Comparison of ENCODE assay signal across 8 cellular contexts in the genomic region with DNA sequence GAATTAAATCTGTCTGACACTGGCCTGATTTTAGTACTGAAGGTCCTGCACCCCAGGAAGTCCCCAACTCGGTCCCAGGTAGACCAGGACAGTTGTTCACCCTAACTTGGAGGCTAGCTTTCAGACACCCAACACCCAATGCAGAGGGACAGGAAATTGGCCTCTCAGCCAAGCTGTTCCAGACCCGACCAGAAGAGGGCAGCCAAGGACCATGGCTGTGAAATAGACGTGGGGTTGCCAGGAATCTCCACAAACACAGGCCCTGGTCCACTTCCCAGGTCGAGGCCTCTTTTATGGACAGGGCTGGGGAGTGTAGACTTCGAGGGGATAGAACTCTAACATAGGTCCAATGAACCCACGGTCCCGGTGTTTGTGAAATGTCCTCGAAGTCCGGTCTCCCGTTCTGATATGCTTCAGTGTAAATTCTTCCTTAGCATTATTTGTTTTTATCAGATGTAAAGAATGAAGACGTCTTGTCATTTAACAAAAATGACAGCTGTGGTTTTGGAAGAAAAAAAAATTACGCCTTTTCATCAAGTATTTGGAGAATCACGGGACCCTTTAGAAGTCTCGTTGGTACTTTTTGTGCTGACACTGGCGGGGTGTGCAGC.
A peak's percentile ranks its signal among the peaks of the same experiment; 100 is the strongest.
DNase-seq lines count a peak whose midpoint lies in the region; ATAC-seq lines count a peak whose summit lies in the region.

No MANE protein-coding gene starts in this region.

- H2BK5ac ChIP-seq in trophoblast cell (ENCODE audit: low read depth, low read length, poor library complexity) = no peak overlapping the region

- no peak overlapping the region for H3K27ac ChIP-seq in trophoblast cell (ENCODE audit: low read depth, low read length)

- H3K4ac ChIP-seq in trophoblast cell (ENCODE audit: low read depth, low read length) = no peak overlapping the region

- no peak overlapping the region for H4K12ac ChIP-seq in trophoblast cell (ENCODE audit: low read depth, low read length)

- ATAC-seq in GM18907 (IDR thresholded peaks at IDR 0.05; ENCODE audit: unreplicated experiment) (peak; percentile 78), HG03139 (IDR thresholded peaks at IDR 0.05; ENCODE audit: unreplicated experiment) (peak; percentile 72), HG03025 (IDR thresholded peaks at IDR 0.05; ENCODE audit: low FRiP score, unreplicated experiment) (no peak)

- no peaks in the 10 kb centered on the region for H3K79me2 ChIP-seq in trophoblast cell (ENCODE audit: control insufficient read depth, insufficient read depth, low read length, poor library complexity)

- no peak overlapping the region for H2AK5ac ChIP-seq in trophoblast cell (ENCODE audit: low read length)

- H3K27me3 ChIP-seq in trophoblast cell (ENCODE audit: insufficient read depth, low read length) = no peaks in the 10 kb centered on the region

- H3K79me1 ChIP-seq in trophoblast cell (ENCODE audit: low read length) = no peaks in the 10 kb centered on the region

- H3K14ac ChIP-seq in trophoblast cell (ENCODE audit: low read length) = no peak overlapping the region

- H3K4me2 ChIP-seq in trophoblast cell (ENCODE audit: low read length) = no peak overlapping the region

- H3K4me3 Mint-ChIP-seq in activated T-cell treated with anti-CD3 and anti-CD28 coated beads, Interleukin-2, amount 50 U/mL, for 24 hours = no peak overlapping the region

- no peaks in the 10 kb centered on the region for H3K9me3 Mint-ChIP-seq in activated T-cell treated with anti-CD3 and anti-CD28 coated beads, Interleukin-2, amount 50 U/mL, for 24 hours

- no peaks in the 10 kb centered on the region for H3K4me1 ChIP-seq in trophoblast cell (ENCODE audit: control insufficient read depth in 1 of 2, insufficient read depth in 2 of 2, low read length in 2 of 2)

- H3K9me3 ChIP-seq in trophoblast cell (ENCODE audit: insufficient read depth, low read depth, low read length) = no peaks in the 10 kb centered on the region

- no peak overlapping the region for H3K27ac Mint-ChIP-seq in activated T-cell treated with anti-CD3 and anti-CD28 coated beads, Interleukin-2, amount 50 U/mL, for 24 hours

- H3K4me3 ChIP-seq in trophoblast cell (ENCODE audit: low read depth, low read length) = no peak overlapping the region

- peak; percentile 34 for DNase-seq in CMK (ENCODE audit: low read depth)
- DNase-seq in NCI-H460 (ENCODE audit: extremely low read depth, low read depth) = peak; percentile 55
- peak; percentile 63 for DNase-seq in activated T-cell treated with anti-CD3 and anti-CD28 coated beads, Interleukin-2, amount 50 U/mL, for 24 hours
- peak; percentile 72 for DNase-seq in globus pallidus (ENCODE audit: low spot score)
- peak; percentile 53 to 86 for DNase-seq in trophoblast cell

- no peak overlapping the region for H3K18ac ChIP-seq in trophoblast cell (ENCODE audit: low read length)

- no peak overlapping the region for H3K23ac ChIP-seq in trophoblast cell (ENCODE audit: low read length)

- no peak overlapping the region for H2BK12ac ChIP-seq in trophoblast cell (ENCODE audit: low read length)

- no peaks in the 10 kb centered on the region for H3K4me1 Mint-ChIP-seq in activated T-cell treated with anti-CD3 and anti-CD28 coated beads, Interleukin-2, amount 50 U/mL, for 24 hours (ENCODE audit: low read depth)

- no CpG with 5 or more reads among the region's 15 CpGs for WGBS in trophoblast cell (ENCODE audit: extremely low coverage, insufficient coverage, insufficient read length)

- no peak overlapping the region for H2BK120ac ChIP-seq in trophoblast cell (ENCODE audit: insufficient read depth, low read length, poor library complexity)

- H3K27me3 Mint-ChIP-seq in activated T-cell treated with anti-CD3 and anti-CD28 coated beads, Interleukin-2, amount 50 U/mL, for 24 hours = no peaks in the 10 kb centered on the region

- H3K36me3 Mint-ChIP-seq in activated T-cell treated with anti-CD3 and anti-CD28 coated beads, Interleukin-2, amount 50 U/mL, for 24 hours (ENCODE audit: low read depth) = no peaks in the 10 kb centered on the region

- no peaks in the 10 kb centered on the region for H3K36me3 ChIP-seq in trophoblast cell (ENCODE audit: control insufficient read depth in 1 of 2, insufficient read depth in 2 of 2, low read length in 2 of 2)

- H3K9ac ChIP-seq in trophoblast cell (ENCODE audit: low read length) = no peak overlapping the region

- H4K91ac ChIP-seq in trophoblast cell (ENCODE audit: low read depth, low read length) = no peak overlapping the region

- no peak overlapping the region for H2AFZ ChIP-seq in trophoblast cell (ENCODE audit: insufficient read depth, low read length, poor library complexity)

- H4K8ac ChIP-seq in trophoblast cell (ENCODE audit: low read depth, low read length) = no peak overlapping the region
